In the genomic region with DNA sequence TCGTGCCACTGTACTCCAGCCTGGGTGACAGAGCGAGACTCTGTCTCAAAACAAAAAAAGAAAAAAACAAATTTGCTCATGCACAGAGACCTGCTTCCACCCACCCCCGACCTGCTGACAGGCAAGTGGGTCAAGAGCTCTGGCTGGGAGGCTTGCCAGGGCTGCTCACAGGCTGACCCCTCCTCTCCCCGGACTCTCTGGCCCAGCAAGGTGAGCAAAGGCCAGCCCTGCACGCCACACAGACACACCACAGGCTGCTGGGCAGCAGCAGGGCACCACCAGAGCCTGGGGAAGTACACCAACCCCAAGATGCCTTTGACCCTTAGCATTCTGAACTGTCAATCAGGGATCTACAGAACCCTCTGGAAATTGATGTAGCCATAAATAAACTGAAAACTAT, we compare ENCODE assay signal across 18 cellular contexts.
"Had no signal": no experiment of that assay in that cellular context is flagged by ENCODE, and none has a peak within 500 bp of the region (broad histone marks: within the 10 kb centered on the region; RNA-seq: fewer than 3 reads in every experiment).

No MANE protein-coding gene starts in this region.

- H3K4me3 Mint-ChIP-seq: activated B cell treated with CpG ODN at 0.5 μM for 24 hours; activated CD4-positive, alpha-beta memory T cell treated with anti-CD3 and anti-CD28 coated beads, Interleukin-2, amount 10 ng/mL, durations not matched to agents 7 days and 5 days; activated naive CD8-positive, alpha-beta T cell treated with anti-CD3 and anti-CD28 coated beads, Interleukin-2, amount 10 ng/mL, durations not matched to agents 7 days and 5 days; activated T-cell treated with anti-CD3 and anti-CD28 coated beads, Interleukin-2, amount 50 U/mL, for 24 hours; T-helper 2 cell treated with Interferon-gamma antibody and Interleukin-4, amounts not matched to agents 5 μg/mL and 100 μg/mL, for 36 hours had no signal

- H3K27me3 ChIP-seq: cardiac muscle cell, transverse colon, vagina had no signal

- ATAC-seq: stimulated activated naive CD8-positive, alpha-beta T cell treated with anti-CD3 and anti-CD28 coated beads, Interleukin-15, Interleukin-2, amounts not matched to agents 100 U/mL and 50 U/mL, for 24 hours had no signal

- H3K27ac ChIP-seq: cardiac muscle cell, coronary artery, transverse colon, vagina had no signal

- H3K4me1 ChIP-seq: transverse colon, vagina had no signal

- H3K27me3 Mint-ChIP-seq: activated B cell treated with CpG ODN at 0.5 μM for 24 hours; activated CD4-positive, alpha-beta memory T cell treated with anti-CD3 and anti-CD28 coated beads, Interleukin-2, amount 10 ng/mL, durations not matched to agents 7 days and 5 days; activated naive CD8-positive, alpha-beta T cell treated with anti-CD3 and anti-CD28 coated beads, Interleukin-2, amount 10 ng/mL, durations not matched to agents 7 days and 5 days; activated T-cell treated with anti-CD3 and anti-CD28 coated beads, Interleukin-2, amount 50 U/mL, for 24 hours had no signal

- H3K4me1 Mint-ChIP-seq: activated B cell treated with CpG ODN at 0.5 μM for 24 hours had no signal

- DNase-seq: activated B cell treated with CpG ODN at 0.5 μM for 24 hours; activated CD4-positive, alpha-beta memory T cell treated with anti-CD3 and anti-CD28 coated beads, Interleukin-2, amount 10 ng/mL, durations not matched to agents 7 days and 5 days; activated CD4-positive, alpha-beta T cell treated with anti-CD3 and anti-CD28 coated beads for 4 hours; activated naive CD4-positive, alpha-beta T cell treated with Interleukin-2 at 50 U/mL for 16 hours; activated naive CD8-positive, alpha-beta T cell treated with anti-CD3 and anti-CD28 coated beads, Interleukin-2, amount 10 ng/mL, durations not matched to agents 7 days and 5 days; activated T-cell treated with anti-CD3 and anti-CD28 coated beads, Interleukin-2, amount 50 U/mL, for 24 hours; amygdala; erythroblast; foreskin melanocyte; kidney glomerular epithelial cell; mammary epithelial cell; stimulated activated naive CD8-positive, alpha-beta T cell treated with anti-CD3 and anti-CD28 coated beads, Interleukin-15, Interleukin-2, amounts not matched to agents 100 U/mL and 50 U/mL, for 24 hours; transverse colon had no signal

- H3K27ac Mint-ChIP-seq: activated B cell treated with CpG ODN at 0.5 μM for 24 hours; activated CD4-positive, alpha-beta memory T cell treated with anti-CD3 and anti-CD28 coated beads, Interleukin-2, amount 10 ng/mL, durations not matched to agents 7 days and 5 days; activated naive CD8-positive, alpha-beta T cell treated with anti-CD3 and anti-CD28 coated beads, Interleukin-2, amount 10 ng/mL, durations not matched to agents 7 days and 5 days; activated T-cell treated with anti-CD3 and anti-CD28 coated beads, Interleukin-2, amount 50 U/mL, for 24 hours; activated T-helper 2 cell treated with anti-CD3 and anti-CD28 coated beads, Interferon-gamma antibody, Interleukin-2, Interleukin-4, amounts not matched to agents 10 μg/mL and 5 μg/mL and 100 μg/mL, durations not matched to agents 14 hours and 24 hours and 36 hours; T-helper 2 cell treated with Interferon-gamma antibody and Interleukin-4, amounts not matched to agents 5 μg/mL and 100 μg/mL, for 36 hours had no signal

- H3K9me3 Mint-ChIP-seq: activated B cell treated with CpG ODN at 0.5 μM for 24 hours; activated CD4-positive, alpha-beta memory T cell treated with anti-CD3 and anti-CD28 coated beads, Interleukin-2, amount 10 ng/mL, durations not matched to agents 7 days and 5 days; activated naive CD8-positive, alpha-beta T cell treated with anti-CD3 and anti-CD28 coated beads, Interleukin-2, amount 10 ng/mL, durations not matched to agents 7 days and 5 days; activated T-cell treated with anti-CD3 and anti-CD28 coated beads, Interleukin-2, amount 50 U/mL, for 24 hours; activated T-helper 2 cell treated with anti-CD3 and anti-CD28 coated beads, Interferon-gamma antibody, Interleukin-2, Interleukin-4, amounts not matched to agents 10 μg/mL and 5 μg/mL and 100 μg/mL, durations not matched to agents 14 hours and 24 hours and 36 hours; T-helper 2 cell treated with Interferon-gamma antibody and Interleukin-4, amounts not matched to agents 5 μg/mL and 100 μg/mL, for 36 hours had no signal

- H3K9me3 ChIP-seq: transverse colon, vagina had no signal

- H3K4me3 ChIP-seq: cardiac muscle cell, coronary artery, transverse colon, vagina had no signal
